In the genomic region with DNA sequence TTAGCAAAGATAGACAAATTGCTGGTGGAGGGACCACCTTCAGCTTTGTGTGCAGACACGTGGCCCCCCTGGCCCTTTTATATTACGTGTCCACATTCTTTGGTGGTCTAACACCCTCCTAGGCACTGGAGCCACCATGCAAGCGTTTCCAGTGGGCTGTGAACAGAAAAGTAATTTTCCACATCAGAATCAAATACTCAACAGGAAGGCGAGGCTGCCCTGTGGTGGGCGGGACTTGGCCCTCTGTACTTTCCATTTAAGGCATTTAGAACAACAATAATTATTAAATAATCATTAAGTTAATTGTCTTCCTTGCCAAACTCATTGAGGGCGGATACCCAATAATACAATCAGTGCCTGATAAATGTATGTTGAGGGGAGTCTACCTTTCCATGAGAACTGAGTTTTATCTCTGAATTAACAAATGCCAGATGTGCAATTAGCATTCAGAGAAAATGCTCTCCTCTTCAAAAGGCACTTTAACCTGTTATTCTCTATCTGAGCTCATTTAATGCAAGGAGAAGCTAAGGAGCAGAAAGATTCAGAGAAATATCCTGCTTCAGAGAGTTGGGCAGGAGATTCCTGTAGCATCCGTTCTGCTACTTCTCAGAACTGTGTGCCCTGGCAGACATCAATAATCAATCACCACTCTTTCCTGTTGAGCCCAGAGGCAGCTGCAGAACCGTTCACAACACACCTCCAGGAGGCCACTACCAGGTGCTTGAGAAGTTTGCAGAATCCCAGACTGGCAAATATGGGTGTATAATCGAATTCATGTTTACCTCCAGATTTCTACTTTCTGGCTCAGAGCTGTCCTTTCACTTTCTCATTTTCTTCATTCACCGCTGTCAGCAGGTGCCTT, we compare ENCODE assay signal across 11 cellular contexts.
DNase-seq lines count a peak whose midpoint lies in the region; TF ChIP-seq lines count a peak whose summit lies in the region.
"Had no signal": no experiment of that assay in that cellular context is flagged by ENCODE, and none has a peak within 500 bp of the region (broad histone marks: within the 10 kb centered on the region; RNA-seq: fewer than 3 reads in every experiment).

No MANE protein-coding gene starts in this region.

- intact Hi-C loops in adrenal gland (cut with DNase I): no loop called here

- TF ChIP-seq RAD21 in liver (IDR thresholded peaks at IDR 0.05): no peak

- H3K27me3 ChIP-seq in adrenal gland: no peaks in the 10 kb centered on the region
- H3K27me3 ChIP-seq in liver (ENCODE audit: control insufficient read depth in 4 of 4, insufficient read depth in 4 of 4, low read length in 3 of 4): no peaks in the 10 kb centered on the region
- H3K27me3 ChIP-seq in stomach smooth muscle (ENCODE audit: control insufficient read depth in 1 of 2, insufficient read depth in 2 of 2, low read length in 2 of 2): no peaks in the 10 kb centered on the region
- H3K27me3 ChIP-seq: Peyer's patch had no signal

- WGBS in adrenal gland, 4 donors: 73 to 77% (median 76%) methylated on average over 10 of the region's 10 CpGs
- WGBS in liver: 66% methylated on average over 10 of the region's 10 CpGs

- no peaks in the 10 kb centered on the region for H3K9me3 ChIP-seq in adrenal gland (replicated peaks in 1 of 3)
- H3K9me3 ChIP-seq in liver (ENCODE audit: control insufficient read depth in 4 of 4, low read length in 3 of 4): no peaks in the 10 kb centered on the region
- H3K9me3 ChIP-seq in stomach smooth muscle (ENCODE audit: control insufficient read depth in 2 of 2, low read length in 2 of 2): no peaks in the 10 kb centered on the region
- H3K9me3 ChIP-seq: Peyer's patch had no signal

- H3K4me3 ChIP-seq in adrenal gland: no peak overlapping the region
- no peak overlapping the region for H3K4me3 ChIP-seq in liver (ENCODE audit: low read depth in 1 of 3, low read length in 3 of 3)
- H3K4me3 ChIP-seq in stomach smooth muscle (ENCODE audit: low read length in 2 of 2): peak overlapping the region in 1 of 2 donors; percentile 55

- TF ChIP-seq CTCF in adrenal gland (IDR thresholded peaks at IDR 0.05) (no peak), liver (IDR thresholded peaks at IDR 0.05; ENCODE audit: low read depth, low read length, missing input control) (no peak)

- no peak for TF ChIP-seq POLR2A in adrenal gland (IDR thresholded peaks at IDR 0.05)

- H3K4me1 ChIP-seq in adrenal gland (replicated peaks in 1 of 2): peaks cover 24 to 52% of the 10 kb centered on the region in 2 donors
- H3K4me1 ChIP-seq in liver (ENCODE audit: control insufficient read depth in 4 of 4, insufficient read depth in 4 of 4, low read length in 3 of 4): peaks cover 31 to 66% (median 50%) of the 10 kb centered on the region in 4 donors
- peaks cover 46% of the 10 kb centered on the region for H3K4me1 ChIP-seq in stomach smooth muscle (ENCODE audit: control insufficient read depth, insufficient read depth, low read length)

- H3K36me3 ChIP-seq in adrenal gland (replicated peaks in 1 of 2) (no peaks in the 10 kb centered on the region), liver (ENCODE audit: control insufficient read depth in 4 of 4, insufficient read depth in 3 of 4, low read depth in 1 of 4, low read length in 3 of 4) (no peaks in the 10 kb centered on the region), stomach smooth muscle (ENCODE audit: control insufficient read depth in 2 of 2, insufficient read depth in 2 of 2, low read length in 2 of 2) (no peaks in the 10 kb centered on the region)
- H3K36me3 ChIP-seq: Peyer's patch had no signal

- DNase-seq in NCI-H2171 treated with DMSO at 0.1 percent for 48 hours (lab: John Stamatoyannopoulos, UW) (peak; percentile 29), NCI-H2171 (lab: John Stamatoyannopoulos, UW) (no peak), adrenal gland (no peak), substantia nigra (lab: John Stamatoyannopoulos, UW) (no peak), NCI-H748 (lab: John Stamatoyannopoulos, UW; ENCODE audit: unreplicated experiment) (no peak)
- DNase-seq in activated CD8-positive, alpha-beta memory T cell treated with anti-CD3 and anti-CD28 coated beads for 24 hours: no peak
- DNase-seq: activated B cell treated with CpG ODN at 0.5 μM for 24 hours, NCI-H1436, Peyer's patch had no signal

- H3K27ac ChIP-seq in adrenal gland: peak overlapping the region in 3 of 5 donors; percentile 42 to 82 (median 77)
- peak overlapping the region; percentile 68 to 83 for H3K27ac ChIP-seq in liver (ENCODE audit: low read depth in 1 of 2, low read length in 2 of 2)
- peak overlapping the region; percentile 62 for H3K27ac ChIP-seq in stomach smooth muscle (ENCODE audit: low read length)
- H3K27ac ChIP-seq in substantia nigra (ENCODE audit: low read depth, low read length, poor library complexity, severe bottlenecking): no peak overlapping the region

- H3K9ac ChIP-seq in liver (ENCODE audit: low read depth in 1 of 2, low read length in 2 of 2) (no peak overlapping the region), stomach smooth muscle (ENCODE audit: low read length in 2 of 2) (no peak overlapping the region)

TF ChIP-seq in liver, 16 proteins besides CTCF, POLR2A, EP300 and RAD21:
- TF ChIP-seq, protein P1, sequence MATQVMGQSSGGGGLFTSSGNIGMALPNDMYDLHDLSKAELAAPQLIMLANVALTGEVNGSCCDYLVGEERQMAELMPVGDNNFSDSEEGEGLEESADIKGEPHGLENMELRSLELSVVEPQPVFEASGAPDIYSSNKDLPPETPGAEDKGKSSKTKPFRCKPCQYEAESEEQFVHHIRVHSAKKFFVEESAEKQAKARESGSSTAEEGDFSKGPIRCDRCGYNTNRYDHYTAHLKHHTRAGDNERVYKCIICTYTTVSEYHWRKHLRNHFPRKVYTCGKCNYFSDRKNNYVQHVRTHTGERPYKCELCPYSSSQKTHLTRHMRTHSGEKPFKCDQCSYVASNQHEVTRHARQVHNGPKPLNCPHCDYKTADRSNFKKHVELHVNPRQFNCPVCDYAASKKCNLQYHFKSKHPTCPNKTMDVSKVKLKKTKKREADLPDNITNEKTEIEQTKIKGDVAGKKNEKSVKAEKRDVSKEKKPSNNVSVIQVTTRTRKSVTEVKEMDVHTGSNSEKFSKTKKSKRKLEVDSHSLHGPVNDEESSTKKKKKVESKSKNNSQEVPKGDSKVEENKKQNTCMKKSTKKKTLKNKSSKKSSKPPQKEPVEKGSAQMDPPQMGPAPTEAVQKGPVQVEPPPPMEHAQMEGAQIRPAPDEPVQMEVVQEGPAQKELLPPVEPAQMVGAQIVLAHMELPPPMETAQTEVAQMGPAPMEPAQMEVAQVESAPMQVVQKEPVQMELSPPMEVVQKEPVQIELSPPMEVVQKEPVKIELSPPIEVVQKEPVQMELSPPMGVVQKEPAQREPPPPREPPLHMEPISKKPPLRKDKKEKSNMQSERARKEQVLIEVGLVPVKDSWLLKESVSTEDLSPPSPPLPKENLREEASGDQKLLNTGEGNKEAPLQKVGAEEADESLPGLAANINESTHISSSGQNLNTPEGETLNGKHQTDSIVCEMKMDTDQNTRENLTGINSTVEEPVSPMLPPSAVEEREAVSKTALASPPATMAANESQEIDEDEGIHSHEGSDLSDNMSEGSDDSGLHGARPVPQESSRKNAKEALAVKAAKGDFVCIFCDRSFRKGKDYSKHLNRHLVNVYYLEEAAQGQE (IDR thresholded peaks at IDR 0.05): no peak
- no peak for TF ChIP-seq FOXA2 (IDR thresholded peaks at IDR 0.05)
